ENCODE assay signal across 20 cellular contexts in genomic region chr2:222393733-222394267, GRCh38. TPM values are rescaled to one million over a fixed set of nuclear protein-coding genes. Genes with fewer than 3 reads are reported as not detected.
DNase-seq lines count a peak whose midpoint lies in the region; TF ChIP-seq lines count a peak whose summit lies in the region.
"Had no signal": no experiment of that assay in that cellular context is flagged by ENCODE, and none has a peak within 500 bp of the region (broad histone marks: within the 10 kb centered on the region; RNA-seq: fewer than 3 reads in every experiment).

No MANE protein-coding gene starts in this region.

- no peaks in the 10 kb centered on the region for H3K79me2 ChIP-seq in mesendoderm (ENCODE audit: control insufficient read depth, insufficient read depth, low read length)

- WGBS in endodermal cell (ENCODE audit: insufficient coverage in 1 of 2, insufficient read length in 1 of 2), 2 experiments, result 36 to 43% methylated on average over 2 to 4 of the region's 4 CpGs
- no CpG with 5 or more reads among the region's 4 CpGs for WGBS in mesendoderm (ENCODE audit: extremely low coverage, insufficient coverage, low lambda C conversion rate)

- H3K36me3 Mint-ChIP-seq in endodermal cell (ENCODE audit: low read depth), result no peaks in the 10 kb centered on the region

- no peak overlapping the region for H2BK15ac ChIP-seq in mesendoderm (replicated peaks; ENCODE audit: low read depth)

- no peaks in the 10 kb centered on the region for H3K9me3 ChIP-seq in NT2/D1 (ENCODE audit: insufficient read depth, low read length)
- peaks cover 8% of the 10 kb centered on the region for H3K9me3 ChIP-seq in endodermal cell (ENCODE audit: control insufficient read depth, low read length)
- H3K9me3 ChIP-seq: Caco-2, HAP-1 had no signal

- peaks cover 9% of the 10 kb centered on the region for H3K9me3 Mint-ChIP-seq in endodermal cell

- no peak overlapping the region for H2BK120ac ChIP-seq in mesendoderm (ENCODE audit: low read depth, low read length)

- H2AK5ac ChIP-seq in mesendoderm (ENCODE audit: low read length), result no peak overlapping the region

- no peak overlapping the region for H3K4ac ChIP-seq in mesendoderm (ENCODE audit: low read depth, low read length)

- H3K79me1 ChIP-seq in mesendoderm (ENCODE audit: low read length), result no peaks in the 10 kb centered on the region

- no peak overlapping the region for H2BK5ac ChIP-seq in mesendoderm (ENCODE audit: low read length)

- no peak overlapping the region for H3K4me3 Mint-ChIP-seq in endodermal cell
- H3K4me3 Mint-ChIP-seq: CD4-positive, alpha-beta T cell had no signal

- TF ChIP-seq CTCF in endodermal cell (conservative IDR thresholded peaks at IDR 0.05), result no peak
- TF ChIP-seq CTCF in RWPE1 (conservative IDR thresholded peaks at IDR 0.05; ENCODE audit: low read depth), result no peak

- no peak overlapping the region for H3K4me2 ChIP-seq in mesendoderm (ENCODE audit: low read length)
- H3K4me2 ChIP-seq: KMS-11 had no signal

- H3K23ac ChIP-seq in mesendoderm (ENCODE audit: low read length), result no peak overlapping the region

- H3K36me3 ChIP-seq in H7 (replicated peaks; ENCODE audit: control insufficient read depth, insufficient read depth, low read length) (no peaks in the 10 kb centered on the region), NT2/D1 (ENCODE audit: insufficient read depth, insufficient read length, low read length) (no peaks in the 10 kb centered on the region), endodermal cell (ENCODE audit: control insufficient read depth, insufficient read depth, low read length) (no peaks in the 10 kb centered on the region), mesendoderm (ENCODE audit: control insufficient read depth, insufficient read depth, low read length) (no peaks in the 10 kb centered on the region)
- H3K36me3 ChIP-seq: HAP-1 had no signal

- peaks cover 1% of the 10 kb centered on the region; the same call in 1 of the 2 replicates for H3K27me3 ChIP-seq in H7 (ENCODE audit: control insufficient read depth, insufficient read depth, low read length)
- H3K27me3 ChIP-seq in NT2/D1 (ENCODE audit: insufficient read depth, insufficient read length), result no peaks in the 10 kb centered on the region
- no peaks in the 10 kb centered on the region for H3K27me3 ChIP-seq in endodermal cell (ENCODE audit: control insufficient read depth, insufficient read depth, low read length, poor library complexity, severe bottlenecking)
- no peaks in the 10 kb centered on the region for H3K27me3 ChIP-seq in mesendoderm (ENCODE audit: insufficient read depth, low read length, poor library complexity)

- H3K27me3 Mint-ChIP-seq in endodermal cell (ENCODE audit: insufficient read depth), result peaks cover 76% of the 10 kb centered on the region

- H3K9ac ChIP-seq in NT2/D1 (ENCODE audit: insufficient read length, low read depth) (no peak overlapping the region), endodermal cell (ENCODE audit: extremely low read depth, low read length, poor library complexity, severe bottlenecking) (no peak overlapping the region), mesendoderm (ENCODE audit: low read length) (no peak overlapping the region)
- H3K9ac ChIP-seq: GM23248, KMS-11 had no signal

- H3K4me3 ChIP-seq in H7 (ENCODE audit: insufficient read depth, low read depth, low read length) (no peak overlapping the region), NT2/D1 (ENCODE audit: insufficient read length, low read depth) (no peak overlapping the region), endodermal cell (ENCODE audit: low read length) (no peak overlapping the region), mesendoderm (ENCODE audit: low read length) (no peak overlapping the region)
- H3K4me3 ChIP-seq: GM12878, GM23248, HAP-1 had no signal

- H3K27ac Mint-ChIP-seq in endodermal cell, result no peak overlapping the region
- H3K27ac Mint-ChIP-seq: CD4-positive, alpha-beta T cell had no signal

- POLR2A ChIA-PET in RWPE1 (lab: Yijun Ruan, JAX; ENCODE audit: low non-redundant PET), result no interaction called here

- H4K5ac ChIP-seq in mesendoderm (ENCODE audit: low read length), result no peak overlapping the region

- no peak overlapping the region for H3K56ac ChIP-seq in mesendoderm (ENCODE audit: low read length)

- H4K8ac ChIP-seq in mesendoderm (ENCODE audit: low read depth, low read length), result no peak overlapping the region

- H3K18ac ChIP-seq in mesendoderm (ENCODE audit: low read length), result no peak overlapping the region

- DNase-seq in H7 (peak; percentile 6), NT2/D1 (ENCODE audit: low read depth, low spot score) (peak; percentile 28), endodermal cell (peak; percentile 58), mesendoderm (peak; percentile 42), DMS153 treated with DMSO at 0.1 percent for 48 hours (lab: John Stamatoyannopoulos, UW; ENCODE audit: unreplicated experiment) (no peak), RWPE1 (ENCODE audit: low spot score) (no peak), NOMO-1 treated with dmso at 0.1 percent for 144 hours (lab: John Stamatoyannopoulos, UW; ENCODE audit: unreplicated experiment) (no peak), NCI-H2227 treated with DMSO at 0.1 percent for 48 hours (lab: John Stamatoyannopoulos, UW) (no peak)
- DNase-seq: AML-193; Caco-2; CD4-positive, alpha-beta T cell; DMS153; DMS79 treated with DMSO at 0.1 percent for 48 hours; GM23248 had no signal

- H3K4me1 Mint-ChIP-seq in endodermal cell, result peaks cover 6% of the 10 kb centered on the region

- H3K4me1 ChIP-seq in NT2/D1 (ENCODE audit: insufficient read depth, insufficient read length), result no peaks in the 10 kb centered on the region
- H3K4me1 ChIP-seq in endodermal cell (ENCODE audit: control insufficient read depth, insufficient read depth, low read length), result no peaks in the 10 kb centered on the region
- H3K4me1 ChIP-seq in mesendoderm (ENCODE audit: control insufficient read depth, low read depth, low read length), result peaks cover 2% of the 10 kb centered on the region
- H3K4me1 ChIP-seq: Caco-2, HAP-1 had no signal

- H3K27ac ChIP-seq in endodermal cell (ENCODE audit: low read depth, low read length) (no peak overlapping the region), mesendoderm (ENCODE audit: low read depth, low read length) (no peak overlapping the region), RWPE1 (no peak overlapping the region)
- H3K27ac ChIP-seq: C4-2B, GM23248, KMS-11 had no signal

- CTCF ChIA-PET in RWPE1 (lab: Yijun Ruan, JAX), result no interaction called here

RNA-seq across cellular contexts. Expression of gene SGPP2, which starts 30.5 kb away (rescaled TPM):
- not detected in 2 replicates for total RNA-seq in H7 (2014; rRNA removed; shearing (Covaris generic))
- total RNA-seq in endodermal cell, result not detected
- 0.32 TPM for polyA plus RNA-seq in endodermal cell (2013, experiment 1 of 2)
- 0.33 TPM for polyA plus RNA-seq in endodermal cell (2013, experiment 2 of 2)
- polyA plus RNA-seq in mesendoderm (2013, experiment 1 of 2), result 0.01 TPM
- polyA plus RNA-seq in mesendoderm (2013, experiment 2 of 2), result not detected
- total RNA-seq: Caco-2, G401, GM23248 had no signal
- polyA plus RNA-seq: BJ, GM23248 had no signal

Comparison
In these comparisons a context has a peak if more than half of its experiments do, and no peak if none do; other contexts are left out.
1. DNase-seq: peak in H7 (single experiment), NT2/D1 (single experiment), endodermal cell (single experiment) and mesendoderm (single experiment); none in DMS153 treated with DMSO at 0.1 percent for 48 hours (single experiment), RWPE1 (single experiment), NOMO-1 treated with dmso at 0.1 percent for 144 hours (single experiment) and NCI-H2227 treated with DMSO at 0.1 percent for 48 hours (single experiment).